ENCODE assay signal across 1 cellular context in the genomic region with DNA sequence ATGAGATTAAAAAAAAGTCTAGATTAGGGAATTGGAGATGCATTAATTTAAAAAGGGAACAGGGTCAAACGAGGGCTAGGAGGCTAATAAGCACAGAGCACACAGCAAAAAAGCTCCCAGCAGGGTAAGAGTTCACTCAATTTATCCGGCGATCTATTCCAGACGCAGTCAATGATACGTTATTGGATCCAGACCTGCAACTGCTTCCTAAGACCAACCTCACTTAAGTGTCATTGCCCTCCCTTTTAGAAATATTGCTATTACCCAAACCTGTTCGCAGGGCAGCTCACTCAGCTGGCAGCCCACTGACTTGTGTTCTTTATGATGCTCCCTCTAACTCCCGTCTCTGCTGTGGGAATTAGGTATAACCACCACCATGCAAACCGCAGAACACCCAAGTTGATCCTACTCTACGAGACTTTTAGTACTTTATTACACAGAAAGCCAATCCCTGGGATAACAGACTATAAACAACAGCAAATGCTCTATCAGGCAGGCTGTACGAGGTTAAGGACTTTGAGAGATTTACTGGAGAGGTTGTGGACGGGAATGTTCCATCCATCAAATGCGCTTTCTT.
TF ChIP-seq lines count a peak whose summit lies in the region.

No MANE protein-coding gene starts in this region.

TF ChIP-seq in SK-N-SH, 30 proteins besides CTCF, POLR2A, EP300 and RAD21 (continued from another document):
- TF ChIP-seq IRF3 (IDR thresholded peaks at IDR 0.05; ENCODE audit: low read depth, low read length) (no peak), EZH2phosphoT487 (IDR thresholded peaks at IDR 0.05; ENCODE audit: borderline replicate concordance, low read depth) (no peak), FOXM1 (IDR thresholded peaks at IDR 0.05; ENCODE audit: low read depth) (no peak), TCF12 (IDR thresholded peaks at IDR 0.05) (peak; percentile 28; the same call in 1 of the 2 replicates), TAF1 (IDR thresholded peaks at IDR 0.05; ENCODE audit: borderline replicate concordance, low read depth, low read length) (no peak), NRF1 (IDR thresholded peaks at IDR 0.05; ENCODE audit: low read depth, low read length) (no peak), RCOR1 (IDR thresholded peaks at IDR 0.05; ENCODE audit: low read length) (0 out of 2 replicates have a peak, but pooled peaks have one; percentile 23), POLR2AphosphoS5 (IDR thresholded peaks at IDR 0.05; ENCODE audit: low read depth, low read length) (no peak)
- TF ChIP-seq, protein P1, sequence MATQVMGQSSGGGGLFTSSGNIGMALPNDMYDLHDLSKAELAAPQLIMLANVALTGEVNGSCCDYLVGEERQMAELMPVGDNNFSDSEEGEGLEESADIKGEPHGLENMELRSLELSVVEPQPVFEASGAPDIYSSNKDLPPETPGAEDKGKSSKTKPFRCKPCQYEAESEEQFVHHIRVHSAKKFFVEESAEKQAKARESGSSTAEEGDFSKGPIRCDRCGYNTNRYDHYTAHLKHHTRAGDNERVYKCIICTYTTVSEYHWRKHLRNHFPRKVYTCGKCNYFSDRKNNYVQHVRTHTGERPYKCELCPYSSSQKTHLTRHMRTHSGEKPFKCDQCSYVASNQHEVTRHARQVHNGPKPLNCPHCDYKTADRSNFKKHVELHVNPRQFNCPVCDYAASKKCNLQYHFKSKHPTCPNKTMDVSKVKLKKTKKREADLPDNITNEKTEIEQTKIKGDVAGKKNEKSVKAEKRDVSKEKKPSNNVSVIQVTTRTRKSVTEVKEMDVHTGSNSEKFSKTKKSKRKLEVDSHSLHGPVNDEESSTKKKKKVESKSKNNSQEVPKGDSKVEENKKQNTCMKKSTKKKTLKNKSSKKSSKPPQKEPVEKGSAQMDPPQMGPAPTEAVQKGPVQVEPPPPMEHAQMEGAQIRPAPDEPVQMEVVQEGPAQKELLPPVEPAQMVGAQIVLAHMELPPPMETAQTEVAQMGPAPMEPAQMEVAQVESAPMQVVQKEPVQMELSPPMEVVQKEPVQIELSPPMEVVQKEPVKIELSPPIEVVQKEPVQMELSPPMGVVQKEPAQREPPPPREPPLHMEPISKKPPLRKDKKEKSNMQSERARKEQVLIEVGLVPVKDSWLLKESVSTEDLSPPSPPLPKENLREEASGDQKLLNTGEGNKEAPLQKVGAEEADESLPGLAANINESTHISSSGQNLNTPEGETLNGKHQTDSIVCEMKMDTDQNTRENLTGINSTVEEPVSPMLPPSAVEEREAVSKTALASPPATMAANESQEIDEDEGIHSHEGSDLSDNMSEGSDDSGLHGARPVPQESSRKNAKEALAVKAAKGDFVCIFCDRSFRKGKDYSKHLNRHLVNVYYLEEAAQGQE (IDR thresholded peaks at IDR 0.05; ENCODE audit: low read depth, low read length), result no peak
